ENCODE assay signal across 8 cellular contexts in genomic region chr1:242936729-242937128, GRCh38.
A peak's percentile ranks its signal among the peaks of the same experiment; 100 is the strongest.
DNase-seq lines count a peak whose midpoint lies in the region; ATAC-seq and TF ChIP-seq lines count a peak whose summit lies in the region.
"Not testable (repeated sequence)": the region's sequence is repeated elsewhere in the genome, so short reads cannot be mapped to it uniquely, and the experiment has no call there.

No MANE protein-coding gene starts in this region.

- H3K4me3 ChIP-seq in OCI-LY1 (ENCODE audit: low read depth, low read length, poor library complexity, severe bottlenecking) = not testable (repeated sequence)

- not testable (repeated sequence) for H3K36me3 ChIP-seq in OCI-LY1 (ENCODE audit: insufficient read depth, low read length)

- H3K27ac ChIP-seq in OCI-LY1 (ENCODE audit: low read depth, low read length, poor library complexity, severe bottlenecking) = not testable (repeated sequence)

- not testable (repeated sequence) for H3K36me3 Mint-ChIP-seq in activated CD4-positive, alpha-beta memory T cell treated with anti-CD3 and anti-CD28 coated beads for 36 hours

- H3K4me1 ChIP-seq in OCI-LY1 (ENCODE audit: insufficient read depth, low read length, severe bottlenecking) = not testable (repeated sequence)

- CTCF ChIA-PET in activated CD4-positive, alpha-beta memory T cell treated with anti-CD3 and anti-CD28 coated beads for 36 hours (lab: Charles Lee) = not testable (repeated sequence)

- H4K20me1 ChIP-seq in OCI-LY1 (ENCODE audit: insufficient read depth, low read length) = not testable (repeated sequence)

- H3K4me2 ChIP-seq in OCI-LY1 (ENCODE audit: low read length) = not testable (repeated sequence)

- H3K9me3 ChIP-seq in OCI-LY1 (ENCODE audit: low read length) = not testable (repeated sequence)

- H3K9me2 ChIP-seq in OCI-LY1 (ENCODE audit: low read depth, low read length) = not testable (repeated sequence)

- not testable (repeated sequence) for H3K79me2 ChIP-seq in OCI-LY1 (ENCODE audit: insufficient read depth, low read length)

- not testable (repeated sequence) for H3K27me3 ChIP-seq in OCI-LY1 (ENCODE audit: insufficient read depth, low read length)

- POLR2A ChIA-PET in activated CD4-positive, alpha-beta memory T cell treated with anti-CD3 and anti-CD28 coated beads for 36 hours (lab: Charles Lee) = not testable (repeated sequence)

- intact Hi-C loops in activated CD4-positive, alpha-beta memory T cell treated with anti-CD3 and anti-CD28 coated beads for 36 hours (cut with micrococcal nuclease) = not testable (repeated sequence)

- H3K27me3 Mint-ChIP-seq in activated CD4-positive, alpha-beta memory T cell treated with anti-CD3 and anti-CD28 coated beads for 36 hours = not testable (repeated sequence)

- H3K4me1 Mint-ChIP-seq in activated CD4-positive, alpha-beta memory T cell treated with anti-CD3 and anti-CD28 coated beads for 36 hours (ENCODE audit: low read depth) = not testable (repeated sequence)

- H3K9me3 Mint-ChIP-seq in activated CD4-positive, alpha-beta memory T cell treated with anti-CD3 and anti-CD28 coated beads for 36 hours = not testable (repeated sequence)

- H3K4me3 Mint-ChIP-seq in activated CD4-positive, alpha-beta memory T cell treated with anti-CD3 and anti-CD28 coated beads for 36 hours = not testable (repeated sequence)

- ATAC-seq in GM19452 (IDR thresholded peaks at IDR 0.05; ENCODE audit: unreplicated experiment) (peak; percentile 72), HG03354 (IDR thresholded peaks at IDR 0.05; ENCODE audit: poor library complexity, severe bottlenecking, unreplicated experiment) (peak; percentile 83)
- not testable (repeated sequence) for ATAC-seq in stimulated activated naive CD8-positive, alpha-beta T cell treated with anti-CD3 and anti-CD28 coated beads, Interleukin-15, Interleukin-2, amounts not matched to agents 100 U/mL and 50 U/mL, for 24 hours

- TF ChIP-seq CTCF in OCI-LY1 (IDR thresholded peaks at IDR 0.05; ENCODE audit: low read length) = peak; percentile 19; the same call in 1 of the 2 replicates

- not testable (repeated sequence) for H2AFZ ChIP-seq in OCI-LY1 (ENCODE audit: low read length)

- not testable (repeated sequence) for H3K9ac ChIP-seq in OCI-LY1 (ENCODE audit: low read length)

- not testable (repeated sequence) for H3F3A ChIP-seq in OCI-LY1 (ENCODE audit: insufficient read depth, low read length)

- not testable (repeated sequence) for H3K27ac Mint-ChIP-seq in activated CD4-positive, alpha-beta memory T cell treated with anti-CD3 and anti-CD28 coated beads for 36 hours

- DNase-seq in DMS153 treated with DMSO at 0.1 percent for 48 hours (lab: John Stamatoyannopoulos, UW; ENCODE audit: unreplicated experiment) (peak; percentile 81), NCI-H1694 (lab: John Stamatoyannopoulos, UW) (peak; percentile 35), iPS-NIHi7 (ENCODE audit: extremely low spot score) (peak; percentile 16)
- peak; percentile 10 for DNase-seq in activated CD4-positive, alpha-beta memory T cell treated with anti-CD3 and anti-CD28 coated beads for 36 hours
- peak; percentile 9 for DNase-seq in stimulated activated naive CD8-positive, alpha-beta T cell treated with anti-CD3 and anti-CD28 coated beads, Interleukin-15, Interleukin-2, amounts not matched to agents 100 U/mL and 50 U/mL, for 24 hours

Comparison
In these comparisons a context has a peak if more than half of its experiments do, and no peak if none do; other contexts are left out.
1. DNase-seq: peak in every context shown above with its lines; median percentile 81 in DMS153 treated with DMSO at 0.1 percent for 48 hours; 35 in NCI-H1694; 16 in iPS-NIHi7; 10 in activated CD4-positive, alpha-beta memory T cell treated with anti-CD3 and anti-CD28 coated beads for 36 hours; 9 in stimulated activated naive CD8-positive, alpha-beta T cell treated with anti-CD3 and anti-CD28 coated beads, Interleukin-15, Interleukin-2, amounts not matched to agents 100 U/mL and 50 U/mL, for 24 hours.